2 cellular contexts compared by ENCODE assay signal in genomic region chr11:80383655-80384054, GRCh38.
TF ChIP-seq lines count a peak whose summit lies in the region.

No MANE protein-coding gene starts in this region.

TF ChIP-seq in SK-N-SH, 30 proteins besides CTCF, POLR2A, EP300 and RAD21 (continued from another document):
- TF ChIP-seq RCOR1 (IDR thresholded peaks at IDR 0.05; ENCODE audit: low read length) = no peak
- TF ChIP-seq ZBTB33 (IDR thresholded peaks at IDR 0.05; ENCODE audit: borderline replicate concordance, low read depth) = no peak
- no peak for TF ChIP-seq MAX (IDR thresholded peaks at IDR 0.05; ENCODE audit: low read depth)
- no peak for TF ChIP-seq MXI1 (IDR thresholded peaks at IDR 0.05; ENCODE audit: low read depth, low read length)
- no peak for TF ChIP-seq TCF12 (IDR thresholded peaks at IDR 0.05)
- TF ChIP-seq ELF1 (IDR thresholded peaks at IDR 0.05) = no peak
- no peak for TF ChIP-seq REST (IDR thresholded peaks at IDR 0.05; ENCODE audit: low read depth, low read length)
- TF ChIP-seq USF2 (IDR thresholded peaks at IDR 0.05; ENCODE audit: borderline replicate concordance, low read depth, low read length) = no peak
TF ChIP-seq in SK-N-SH: peak in this region for 0.

TF ChIP-seq in SK-N-SH treated with all-trans-retinoic acid at 6 μM for 48 hours, 23 proteins besides CTCF, POLR2A, EP300 and RAD21 (continued from another document):
- no peak for TF ChIP-seq POU6F1 (CRISPR knock-in tag; IDR thresholded peaks at IDR 0.05; ENCODE audit: borderline replicate concordance, low read depth)
